Comparison of ENCODE assay signal across 12 cellular contexts in genomic region chr18:10927980-10928605, GRCh38.
DNase-seq lines count a peak whose midpoint lies in the region; ATAC-seq and TF ChIP-seq lines count a peak whose summit lies in the region.
"Had no signal": no experiment of that assay in that cellular context is flagged by ENCODE, and none has a peak within 500 bp of the region (broad histone marks: within the 10 kb centered on the region; RNA-seq: fewer than 3 reads in every experiment).

No MANE protein-coding gene starts in this region.

- no peaks in the 10 kb centered on the region for H4K20me1 ChIP-seq in BLaER1 treated with 17β-estradiol and CSF1 and Interleukin-3, amounts not matched to agents 10 nM and 100 nM
- H4K20me1 ChIP-seq in hepatocyte (ENCODE audit: insufficient read depth, poor library complexity, severe bottlenecking), result no peaks in the 10 kb centered on the region

- peak; percentile 67 for ATAC-seq in GM21526 (IDR thresholded peaks at IDR 0.05; ENCODE audit: low FRiP score, unreplicated experiment)
- ATAC-seq: A549, HCT116 had no signal

- no peak overlapping the region for H3K27ac ChIP-seq in BLaER1 treated with 17β-estradiol and CSF1 and Interleukin-3, amounts not matched to agents 10 nM and 100 nM
- 0 out of 2 replicates have a peak overlapping the region, but pooled peaks have one; percentile 21 for H3K27ac ChIP-seq in HUES6 (ENCODE audit: low read depth, low read length)
- H3K27ac ChIP-seq in hepatocyte, result peak overlapping the region; percentile 74
- H3K27ac ChIP-seq in spleen, result peak overlapping the region in 2 of 8 donors; percentile 52 to 55
- H3K27ac ChIP-seq: A549, colonic mucosa had no signal

- peak overlapping the region in 8 of 11 experiments; percentile 2 to 68 (median 23); a peak in 9 of 22 replicates for H3K4me2 ChIP-seq in BLaER1 treated with 17β-estradiol and CSF1 and Interleukin-3, amounts not matched to agents 10 nM and 100 nM
- H3K4me2 ChIP-seq in hepatocyte, result peak overlapping the region; percentile 21
- H3K4me2 ChIP-seq: A549 had no signal

- H3K27me3 ChIP-seq in BLaER1 treated with 17β-estradiol and CSF1 and Interleukin-3, amounts not matched to agents 10 nM and 100 nM, result no peaks in the 10 kb centered on the region
- H3K27me3 ChIP-seq in HUES6 (ENCODE audit: control insufficient read depth, insufficient read depth, low read length), result no peaks in the 10 kb centered on the region
- no peaks in the 10 kb centered on the region for H3K27me3 ChIP-seq in hepatocyte
- H3K27me3 ChIP-seq in spleen (replicated peaks in 1 of 7), result no peaks in the 10 kb centered on the region
- H3K27me3 ChIP-seq in MG63, result no peaks in the 10 kb centered on the region
- H3K27me3 ChIP-seq: colonic mucosa had no signal

- intact Hi-C loops in spleen (cut with DNase I; ENCODE audit: low total_unique reads), result no loop called here

- H2AFZ ChIP-seq in hepatocyte, result no peak overlapping the region

- H3K79me2 ChIP-seq in hepatocyte, result no peaks in the 10 kb centered on the region

- TF ChIP-seq POLR2A in spleen (IDR thresholded peaks at IDR 0.05), result no peak

- DNase-seq in hepatocyte (ENCODE audit: low spot score) (no peak), NCI-H2227 treated with DMSO at 0.1 percent for 48 hours (lab: John Stamatoyannopoulos, UW) (no peak), spleen (no peak), MG63 (no peak)
- no peak for DNase-seq in activated CD4-positive, CD25-positive, alpha-beta regulatory T cell treated with anti-CD3 and anti-CD28 coated beads, Interleukin-2, amount 50 U/mL, for 72 hours
- DNase-seq: colonic mucosa, NCI-H526 treated with DMSO at 0.1 percent for 48 hours had no signal

- H3K4me3 ChIP-seq in BLaER1 treated with 17β-estradiol and CSF1 and Interleukin-3, amounts not matched to agents 10 nM and 100 nM, result no peak overlapping the region
- H3K4me3 ChIP-seq in HUES6 (ENCODE audit: low read depth, low read length) (no peak overlapping the region), hepatocyte (no peak overlapping the region), spleen (no peak overlapping the region), MG63 (no peak overlapping the region)
- H3K4me3 ChIP-seq: A549, colonic mucosa had no signal

- TF ChIP-seq CTCF in hepatocyte (IDR thresholded peaks at IDR 0.05; ENCODE audit: poor library complexity), result no peak
- TF ChIP-seq CTCF in spleen (IDR thresholded peaks at IDR 0.05 in 8 of 11, conservative IDR thresholded peaks at IDR 0.05 in 3 of 11), result no peak

- WGBS in hepatocyte (ENCODE audit: low lambda C conversion rate, missing lambda C conversion rate), result 71% methylated on average over 7 of the region's 7 CpGs
- 51 to 62% (median 60%) methylated on average over 7 of the region's 7 CpGs for WGBS in spleen, 5 donors

- no peaks in the 10 kb centered on the region for H3K36me3 ChIP-seq in BLaER1 treated with 17β-estradiol and CSF1 and Interleukin-3, amounts not matched to agents 10 nM and 100 nM
- H3K36me3 ChIP-seq in HUES6 (ENCODE audit: control insufficient read depth, insufficient read depth, low read length) (no peaks in the 10 kb centered on the region), hepatocyte (replicated peaks; ENCODE audit: insufficient read depth, low read depth) (no peaks in the 10 kb centered on the region), spleen (no peaks in the 10 kb centered on the region), MG63 (peaks cover 6% of the 10 kb centered on the region; the same call in 1 of the 2 replicates)
- H3K36me3 ChIP-seq: colonic mucosa had no signal

- no peak overlapping the region for H3K9ac ChIP-seq in BLaER1 treated with 17β-estradiol and CSF1 and Interleukin-3, amounts not matched to agents 10 nM and 100 nM
- H3K9ac ChIP-seq in HUES6 (ENCODE audit: low read length), result no peak overlapping the region

- H3K9me3 ChIP-seq in BLaER1 treated with 17β-estradiol and CSF1 and Interleukin-3, amounts not matched to agents 10 nM and 100 nM (replicated peaks in 1 of 11), result peaks cover 0 to 6% (median 0%) of the 10 kb centered on the region in 11 experiments; a peak in 4 of 22 replicates
- H3K9me3 ChIP-seq in HUES6 (ENCODE audit: control insufficient read depth, insufficient read depth, low read depth, low read length) (no peaks in the 10 kb centered on the region), hepatocyte (ENCODE audit: low read depth) (no peaks in the 10 kb centered on the region), spleen (no peaks in the 10 kb centered on the region), MG63 (no peaks in the 10 kb centered on the region)
- H3K9me3 ChIP-seq: A549, colonic mucosa had no signal

- H3K9me2 ChIP-seq in hepatocyte (replicated peaks; ENCODE audit: insufficient read depth), result no peaks in the 10 kb centered on the region

- peaks cover 13 to 24% (median 18%) of the 10 kb centered on the region in 10 experiments for H3K4me1 ChIP-seq in BLaER1 treated with 17β-estradiol and CSF1 and Interleukin-3, amounts not matched to agents 10 nM and 100 nM
- H3K4me1 ChIP-seq in HUES6 (ENCODE audit: control insufficient read depth, insufficient read depth, low read length), result peaks cover 54% of the 10 kb centered on the region
- H3K4me1 ChIP-seq in hepatocyte (ENCODE audit: insufficient read depth), result peaks cover 33% of the 10 kb centered on the region
- H3K4me1 ChIP-seq in spleen, result peaks cover 0 to 23% (median 5%) of the 10 kb centered on the region in 6 donors
- H3K4me1 ChIP-seq: A549, colonic mucosa had no signal

Comparison
In these comparisons a context has a peak if more than half of its experiments do, and no peak if none do; other contexts are left out.
1. H3K27ac ChIP-seq: peak in HUES6 (single experiment) and hepatocyte (single experiment); none in BLaER1 treated with 17β-estradiol and CSF1 and Interleukin-3, amounts not matched to agents 10 nM and 100 nM (0 of 11).